In genomic region chr6:117463762-117464665, GRCh38 we compare ENCODE assay signal across 1 cellular context.
TF ChIP-seq lines count a peak whose summit lies in the region.

No MANE protein-coding gene starts in this region.

TF ChIP-seq in HepG2, 621 proteins besides CTCF, POLR2A, EP300 and RAD21:
- TF ChIP-seq ZBTB4 (CRISPR knock-in tag; IDR thresholded peaks at IDR 0.05; ENCODE audit: borderline replicate concordance) (no peak), KLF15 (CRISPR knock-in tag; IDR thresholded peaks at IDR 0.05; ENCODE audit: borderline replicate concordance) (no peak), KLF13 (CRISPR knock-in tag; IDR thresholded peaks at IDR 0.05) (no peak), ZNF569 (CRISPR knock-in tag; IDR thresholded peaks at IDR 0.05; ENCODE audit: borderline replicate concordance) (no peak), ZSCAN20 (CRISPR knock-in tag; IDR thresholded peaks at IDR 0.05; ENCODE audit: borderline replicate concordance) (no peak), PAXIP1 (CRISPR knock-in tag; conservative IDR thresholded peaks at IDR 0.05) (no peak), HNRNPH1 (optimal IDR thresholded peaks at IDR 0.05; ENCODE audit: low read depth, low read length) (no peak), ZNF878 (CRISPR knock-in tag; IDR thresholded peaks at IDR 0.05) (no peak), KLF16 (CRISPR knock-in tag; IDR thresholded peaks at IDR 0.05) (no peak), ZNF777 (CRISPR knock-in tag; IDR thresholded peaks at IDR 0.05) (no peak), ZNF670 (CRISPR knock-in tag; IDR thresholded peaks at IDR 0.05; ENCODE audit: borderline replicate concordance) (no peak)
TF ChIP-seq in HepG2: peak in this region for 0.
